ENCODE assay signal across 10 cellular contexts in genomic region chr17:27531469-27531948, GRCh38.
DNase-seq lines count a peak whose midpoint lies in the region; ATAC-seq and TF ChIP-seq lines count a peak whose summit lies in the region.
"Had no signal": no experiment of that assay in that cellular context is flagged by ENCODE, and none has a peak within 500 bp of the region (broad histone marks: within the 10 kb centered on the region; RNA-seq: fewer than 3 reads in every experiment).

No MANE protein-coding gene starts in this region.

- TF ChIP-seq CTCF in CD14-positive monocyte (IDR thresholded peaks at IDR 0.05) = no peak
- no peak for TF ChIP-seq CTCF in mesothelial cell of epicardium (IDR thresholded peaks at IDR 0.05; ENCODE audit: unreplicated experiment)

- H3K4me1 Mint-ChIP-seq in CD14-positive monocyte (peaks cover 90% of the 10 kb centered on the region), T-helper 17 cell (peaks cover 15% of the 10 kb centered on the region), mesothelial cell of epicardium (peaks cover 61% of the 10 kb centered on the region)
- H3K4me1 Mint-ChIP-seq in T-helper 2 cell treated with Interferon-gamma antibody and Interleukin-4, amounts not matched to agents 5 μg/mL and 100 μg/mL, for 36 hours (ENCODE audit: low read depth) = peaks cover 45% of the 10 kb centered on the region

- peaks cover 3% of the 10 kb centered on the region for H3K9me3 ChIP-seq in T-helper 17 cell (ENCODE audit: control insufficient read depth, low read length, poor library complexity, severe bottlenecking)

- peak overlapping the region in 1 of 2 donors; percentile 88 for H3K4me3 Mint-ChIP-seq in CD14-positive monocyte
- no peak overlapping the region for H3K4me3 Mint-ChIP-seq in T-helper 17 cell
- no peak overlapping the region for H3K4me3 Mint-ChIP-seq in mesothelial cell of epicardium
- H3K4me3 Mint-ChIP-seq in T-helper 2 cell treated with Interferon-gamma antibody and Interleukin-4, amounts not matched to agents 5 μg/mL and 100 μg/mL, for 36 hours = no peak overlapping the region
- H3K4me3 Mint-ChIP-seq: activated naive CD4-positive, alpha-beta T cell treated with anti-CD3 and anti-CD28 coated beads, Interleukin-2, amount 10 ng/mL, durations not matched to agents 7 days and 5 days had no signal

- H3K9me3 Mint-ChIP-seq in CD14-positive monocyte = no peaks in the 10 kb centered on the region
- no peaks in the 10 kb centered on the region for H3K9me3 Mint-ChIP-seq in mesothelial cell of epicardium
- no peaks in the 10 kb centered on the region for H3K9me3 Mint-ChIP-seq in T-helper 2 cell treated with Interferon-gamma antibody and Interleukin-4, amounts not matched to agents 5 μg/mL and 100 μg/mL, for 36 hours
- H3K9me3 Mint-ChIP-seq: activated naive CD4-positive, alpha-beta T cell treated with anti-CD3 and anti-CD28 coated beads, Interleukin-2, amount 10 ng/mL, durations not matched to agents 7 days and 5 days had no signal

- intact Hi-C loops in CD14-positive monocyte (cut with micrococcal nuclease) = loop anchor here (2.0 to 5.0 kb wide), 4 partner anchors 39 to 75 kb away; partner anchors contain the start of gene KSR1 (in 2 of the 2)

- DNase-seq in CD14-positive monocyte (ENCODE audit: low spot score) (no peak), T-helper 17 cell (no peak), mesothelial cell of epicardium (ENCODE audit: low spot score in 2 of 2, unreplicated experiment in 2 of 2) (no peak), NCI-H2107 (lab: John Stamatoyannopoulos, UW) (no peak), GOT3 (lab: John Stamatoyannopoulos, UW) (no peak)
- no peak for DNase-seq in T-helper 2 cell treated with Interferon-gamma antibody and Interleukin-4, amounts not matched to agents 5 μg/mL and 100 μg/mL, for 36 hours (ENCODE audit: low spot score)
- DNase-seq: activated naive CD4-positive, alpha-beta T cell treated with anti-CD3 and anti-CD28 coated beads, Interleukin-2, amount 10 ng/mL, durations not matched to agents 7 days and 5 days; NCI-H446 treated with DMSO at 0.1 percent for 48 hours had no signal

- peak; percentile 45 for ATAC-seq in GM21786 (IDR thresholded peaks at IDR 0.05; ENCODE audit: unreplicated experiment)
- peak; percentile 30 for ATAC-seq in T-helper 17 cell
- ATAC-seq in esophagus mucosa = no peak

- H3K27ac Mint-ChIP-seq in CD14-positive monocyte (peak overlapping the region; percentile 99 to 100 (median 99)), T-helper 17 cell (no peak overlapping the region), mesothelial cell of epicardium (peak overlapping the region; percentile 87)
- no peak overlapping the region for H3K27ac Mint-ChIP-seq in T-helper 2 cell treated with Interferon-gamma antibody and Interleukin-4, amounts not matched to agents 5 μg/mL and 100 μg/mL, for 36 hours

- H3K27me3 Mint-ChIP-seq in CD14-positive monocyte (ENCODE audit: low read depth in 3 of 3) (peaks cover 0 to 2% (median 0%) of the 10 kb centered on the region in 3 donors), T-helper 17 cell (no peaks in the 10 kb centered on the region), mesothelial cell of epicardium (ENCODE audit: low read depth) (no peaks in the 10 kb centered on the region)
- no peaks in the 10 kb centered on the region for H3K27me3 Mint-ChIP-seq in T-helper 2 cell treated with Interferon-gamma antibody and Interleukin-4, amounts not matched to agents 5 μg/mL and 100 μg/mL, for 36 hours (ENCODE audit: low read depth)
- H3K27me3 Mint-ChIP-seq: activated naive CD4-positive, alpha-beta T cell treated with anti-CD3 and anti-CD28 coated beads, Interleukin-2, amount 10 ng/mL, durations not matched to agents 7 days and 5 days had no signal

- H3K36me3 Mint-ChIP-seq in CD14-positive monocyte (peaks cover 5 to 8% of the 10 kb centered on the region in 2 donors), T-helper 17 cell (ENCODE audit: low read depth) (no peaks in the 10 kb centered on the region), mesothelial cell of epicardium (no peaks in the 10 kb centered on the region)
- H3K36me3 Mint-ChIP-seq in T-helper 2 cell treated with Interferon-gamma antibody and Interleukin-4, amounts not matched to agents 5 μg/mL and 100 μg/mL, for 36 hours (ENCODE audit: low read depth) = no peaks in the 10 kb centered on the region

Comparison
In these comparisons a context has a peak if more than half of its experiments do, and no peak if none do; other contexts are left out.
1. H3K27ac Mint-ChIP-seq: peak in CD14-positive monocyte (7 of 7) and mesothelial cell of epicardium (single experiment); none in T-helper 17 cell (single experiment) and T-helper 2 cell treated with Interferon-gamma antibody and Interleukin-4, amounts not matched to agents 5 μg/mL and 100 μg/mL, for 36 hours (single experiment).